Comparison of ENCODE assay signal across 16 cellular contexts in genomic region chr5:150309101-150309897, GRCh38. TPM values are rescaled to one million over a fixed set of nuclear protein-coding genes. Genes with fewer than 3 reads are reported as not detected.
DNase-seq lines count a peak whose midpoint lies in the region; ATAC-seq and TF ChIP-seq lines count a peak whose summit lies in the region.
"Had no signal": no experiment of that assay in that cellular context is flagged by ENCODE, and none has a peak within 500 bp of the region (broad histone marks: within the 10 kb centered on the region; RNA-seq: fewer than 3 reads in every experiment).

No MANE protein-coding gene starts in this region.

- WGBS in mesendoderm (ENCODE audit: extremely low coverage, insufficient coverage, low lambda C conversion rate): no CpG with 5 or more reads among the region's 7 CpGs

- H2BK15ac ChIP-seq in mesendoderm (replicated peaks; ENCODE audit: low read depth): no peak overlapping the region

- H3K79me1 ChIP-seq in mesendoderm (ENCODE audit: low read length): no peaks in the 10 kb centered on the region

- H2AK5ac ChIP-seq in mesendoderm (ENCODE audit: low read length): no peak overlapping the region

- H3K4ac ChIP-seq in mesendoderm (ENCODE audit: low read depth, low read length): no peak overlapping the region

- H2BK120ac ChIP-seq in mesendoderm (ENCODE audit: low read depth, low read length): no peak overlapping the region

- DNase-seq in Ammon's horn (ENCODE audit: low spot score) (peak; percentile 64), GM12865 (ENCODE audit: low read depth) (peak; percentile 9), RPMI8226 (peak; percentile 10), mesendoderm (peak; percentile 63), superior temporal gyrus (ENCODE audit: extremely low spot score) (no peak), C1 segment of cervical spinal cord (lab: John Stamatoyannopoulos, UW) (no peak)
- DNase-seq: activated CD4-positive, alpha-beta memory T cell treated with anti-CD3 and anti-CD28 coated beads, Interleukin-2, amount 10 ng/mL, durations not matched to agents 7 days and 5 days; activated T-cell treated with anti-CD3 and anti-CD28 coated beads, Interleukin-2, amount 50 U/mL, for 72 hours had no signal

- no peak overlapping the region for H3K4me3 ChIP-seq in GM12865 (ENCODE audit: low read depth, low read length)
- no peak overlapping the region for H3K4me3 ChIP-seq in mesendoderm (ENCODE audit: low read length)
- H3K4me3 ChIP-seq: breast epithelium, dorsolateral prefrontal cortex had no signal

- H3K4me2 ChIP-seq in mesendoderm (ENCODE audit: low read length): no peak overlapping the region
- H3K4me2 ChIP-seq: KMS-11 had no signal

- no peak overlapping the region for H4K8ac ChIP-seq in mesendoderm (ENCODE audit: low read depth, low read length)

- H2BK5ac ChIP-seq in mesendoderm (ENCODE audit: low read length): no peak overlapping the region

- H3K4me1 ChIP-seq in mesendoderm (ENCODE audit: control insufficient read depth, low read depth, low read length): no peaks in the 10 kb centered on the region
- H3K4me1 ChIP-seq: breast epithelium had no signal

- H3K27ac ChIP-seq in mesendoderm (ENCODE audit: low read depth, low read length): no peak overlapping the region
- H3K27ac ChIP-seq: breast epithelium, HL-60, KMS-11 had no signal

- H3K56ac ChIP-seq in mesendoderm (ENCODE audit: low read length): no peak overlapping the region

- no peak for TF ChIP-seq CTCF in GM12865 (IDR thresholded peaks at IDR 0.05; ENCODE audit: insufficient read depth, low read depth, low read length, missing control alignments)

- no peaks in the 10 kb centered on the region for H3K36me3 ChIP-seq in mesendoderm (ENCODE audit: control insufficient read depth, insufficient read depth, low read length)
- H3K36me3 ChIP-seq: breast epithelium had no signal

- H3K27me3 ChIP-seq in mesendoderm (ENCODE audit: insufficient read depth, low read length, poor library complexity): no peaks in the 10 kb centered on the region
- H3K27me3 ChIP-seq: breast epithelium, dorsolateral prefrontal cortex had no signal

- no peak overlapping the region for H3K9ac ChIP-seq in mesendoderm (ENCODE audit: low read length)
- H3K9ac ChIP-seq: KMS-11 had no signal

- ATAC-seq in GM21447 (IDR thresholded peaks at IDR 0.05; ENCODE audit: unreplicated experiment) (no peak), HG02970 (IDR thresholded peaks at IDR 0.05; ENCODE audit: low FRiP score, unreplicated experiment) (no peak)
- ATAC-seq: activated T-cell treated with anti-CD3 and anti-CD28 coated beads, Interleukin-2, amount 50 U/mL, for 72 hours; esophagus mucosa; sciatic nerve had no signal

- H3K79me2 ChIP-seq in mesendoderm (ENCODE audit: control insufficient read depth, insufficient read depth, low read length): no peaks in the 10 kb centered on the region

- H4K5ac ChIP-seq in mesendoderm (ENCODE audit: low read length): no peak overlapping the region

- no peak overlapping the region for H3K18ac ChIP-seq in mesendoderm (ENCODE audit: low read length)

- H3K23ac ChIP-seq in mesendoderm (ENCODE audit: low read length): no peak overlapping the region

RNA-seq across cellular contexts. Expression of gene ARSI, which starts 6.6 kb away (rescaled TPM):
- 2.4 TPM for polyA plus RNA-seq in mesendoderm (2013, experiment 1 of 2)
- polyA plus RNA-seq in mesendoderm (2013, experiment 2 of 2): 2.6 TPM

RNA-seq across cellular contexts. Expression of gene CAMK2A, which starts 19.7 kb away (rescaled TPM):
- 0.01 TPM for polyA plus RNA-seq in mesendoderm (2013, experiment 1 of 2)
- polyA plus RNA-seq in mesendoderm (2013, experiment 2 of 2): not detected

RNA-seq across cellular contexts. Expression of gene TCOF1, which starts 48.2 kb away (rescaled TPM):
- 79.8 TPM for polyA plus RNA-seq in mesendoderm (2013, experiment 1 of 2)
- polyA plus RNA-seq in mesendoderm (2013, experiment 2 of 2): 80.6 TPM

Comparison
In these comparisons a context has a peak if more than half of its experiments do, and no peak if none do; other contexts are left out.
1. DNase-seq: peak in Ammon's horn (single experiment), GM12865 (single experiment), RPMI8226 (single experiment) and mesendoderm (single experiment); none in superior temporal gyrus (single experiment) and C1 segment of cervical spinal cord (0 of 14).